In genomic region chr22:41576877-41577276, GRCh38 we compare ENCODE assay signal across 8 cellular contexts. TPM values are rescaled to one million over a fixed set of nuclear protein-coding genes. Genes with fewer than 3 reads are reported as not detected.
DNase-seq lines count a peak whose midpoint lies in the region; ATAC-seq and TF ChIP-seq lines count a peak whose summit lies in the region.

No MANE protein-coding gene starts in this region.

- H3K27me3 ChIP-seq in colonic mucosa: no peaks in the 10 kb centered on the region
- H3K27me3 ChIP-seq in mesenchymal stem cell (ENCODE audit: control insufficient read depth in 1 of 2, insufficient read depth in 1 of 2, low read length in 2 of 2): no peaks in the 10 kb centered on the region

- no peak overlapping the region for H2BK120ac ChIP-seq in mesenchymal stem cell (ENCODE audit: low read depth, low read length)

- ATAC-seq in SK-N-SH treated with all-trans-retinoic acid at 6 μM for 48 hours (peak; percentile 76), HG03097 (IDR thresholded peaks at IDR 0.05; ENCODE audit: low FRiP score, unreplicated experiment) (no peak), HG02852 (IDR thresholded peaks at IDR 0.05; ENCODE audit: unreplicated experiment) (no peak)

- H3K4me2 ChIP-seq in mesenchymal stem cell (ENCODE audit: low read length, poor library complexity, severe bottlenecking): no peak overlapping the region

- H3K4ac ChIP-seq in mesenchymal stem cell (ENCODE audit: low read depth in 1 of 2, low read length in 2 of 2): no peak overlapping the region

- no peak overlapping the region for H2BK12ac ChIP-seq in mesenchymal stem cell (ENCODE audit: low read length in 2 of 2)

- H3K9me3 ChIP-seq in colonic mucosa (no peaks in the 10 kb centered on the region), mesenchymal stem cell (ENCODE audit: control insufficient read depth, low read length) (no peaks in the 10 kb centered on the region)

- H3K14ac ChIP-seq in mesenchymal stem cell (ENCODE audit: low read length in 2 of 2): no peak overlapping the region

- H3K9ac ChIP-seq in colonic mucosa (ENCODE audit: low read depth in 2 of 2, low read length in 2 of 2) (no peak overlapping the region), mesenchymal stem cell (ENCODE audit: low read length) (no peak overlapping the region)

- H3K36me3 ChIP-seq in colonic mucosa: no peaks in the 10 kb centered on the region
- peaks cover 49 to 75% of the 10 kb centered on the region in 2 experiments for H3K36me3 ChIP-seq in mesenchymal stem cell (ENCODE audit: control insufficient read depth in 1 of 2, insufficient read depth in 2 of 2, low read depth in 1 of 2, low read length in 2 of 2)

- POLR2A ChIA-PET in HEK293T (lab: Yijun Ruan, JAX): interaction anchor here (1.6 to 2.2 kb wide), 3 partner anchors 13 to 45 kb away, joined by 4 to 14 read pairs (median 5); partner anchors contain the start of genes CSDC2, PMM1 and XRCC6

- H2AK5ac ChIP-seq in mesenchymal stem cell (ENCODE audit: low read length, severe bottlenecking): no peak overlapping the region

- CTCF ChIA-PET in HEK293T (lab: Yijun Ruan, JAX): interaction anchor here (0.7 to 1.8 kb wide), 5 partner anchors 11 to 23 kb away, joined by 3 to 12 read pairs (median 8); partner anchors contain the start of gene PMM1

- no peak overlapping the region for H3K18ac ChIP-seq in mesenchymal stem cell (ENCODE audit: low read depth in 1 of 2, low read length in 2 of 2)

- no peak overlapping the region for H4K91ac ChIP-seq in mesenchymal stem cell (ENCODE audit: low read length)

- in situ Hi-C loops in Caki2 (cut with HindIII; ENCODE audit: low pct_unique_long_range_greater_than_20kb, low sequenced_read_pairs): no loop called here

- no peak overlapping the region for H3K27ac ChIP-seq in colonic mucosa
- H3K27ac ChIP-seq in mesenchymal stem cell (ENCODE audit: low read length, poor library complexity, severe bottlenecking): no peak overlapping the region

- intact Hi-C loops in colonic mucosa (cut with DNase I): no loop called here

- H2BK5ac ChIP-seq in mesenchymal stem cell (ENCODE audit: low read depth, low read length, poor library complexity, severe bottlenecking): no peak overlapping the region

- DNase-seq in Caki2 (ENCODE audit: low read depth) (peak; percentile 60), HEK293T (ENCODE audit: extremely low spot score) (peak; percentile 78), colonic mucosa (peak; percentile 40), mesenchymal stem cell (peak; percentile 67), cerebellar nuclear complex (lab: John Stamatoyannopoulos, UW) (no peak)

- H3K4me1 ChIP-seq in colonic mucosa (no peaks in the 10 kb centered on the region), mesenchymal stem cell (ENCODE audit: control insufficient read depth, insufficient read depth, low read depth, low read length) (peaks cover 17% of the 10 kb centered on the region)

- H2AFZ ChIP-seq in mesenchymal stem cell (ENCODE audit: low read depth, low read length): no peak overlapping the region

- WGBS in mesenchymal stem cell: 57% methylated on average over 9 of the region's 9 CpGs

- H4K8ac ChIP-seq in mesenchymal stem cell (ENCODE audit: low read length): peak overlapping the region; percentile 9

- no peak overlapping the region for H2BK15ac ChIP-seq in mesenchymal stem cell (ENCODE audit: low read depth, poor library complexity, severe bottlenecking)

- H3K4me3 ChIP-seq in colonic mucosa (no peak overlapping the region), mesenchymal stem cell (ENCODE audit: insufficient read depth in 1 of 2, low read depth in 1 of 2, low read length in 2 of 2) (no peak overlapping the region)

- H3K79me1 ChIP-seq in mesenchymal stem cell (replicated peaks; ENCODE audit: low read length, poor library complexity, severe bottlenecking): no peaks in the 10 kb centered on the region

- no peak overlapping the region for H3K23ac ChIP-seq in mesenchymal stem cell (ENCODE audit: low read length in 2 of 2)

- peak; percentile 28 for TF ChIP-seq CTCF in colonic mucosa (IDR thresholded peaks at IDR 0.05)

TF ChIP-seq in HEK293T, 16 proteins besides CTCF, POLR2A, EP300 and RAD21:
- no peak for TF ChIP-seq BHLHE40 (IDR thresholded peaks at IDR 0.05; ENCODE audit: borderline replicate concordance)
- TF ChIP-seq NFRKB (IDR thresholded peaks at IDR 0.05): no peak
- no peak for TF ChIP-seq ELF4 (IDR thresholded peaks at IDR 0.05)
- no peak for TF ChIP-seq ARNT (IDR thresholded peaks at IDR 0.05)
- no peak for TF ChIP-seq HDGF (IDR thresholded peaks at IDR 0.05; ENCODE audit: borderline replicate concordance)
- TF ChIP-seq CTBP1 (IDR thresholded peaks at IDR 0.05; ENCODE audit: borderline replicate concordance): no peak
- no peak for TF ChIP-seq ZNF384 (IDR thresholded peaks at IDR 0.05)
- no peak for TF ChIP-seq SUZ12 (IDR thresholded peaks at IDR 0.05)
- no peak for TF ChIP-seq TARDBP (IDR thresholded peaks at IDR 0.05)
- no peak for TF ChIP-seq FOXM1 (IDR thresholded peaks at IDR 0.05; ENCODE audit: borderline replicate concordance)
- TF ChIP-seq PKNOX1 (IDR thresholded peaks at IDR 0.05): no peak
- no peak for TF ChIP-seq L3MBTL2 (conservative IDR thresholded peaks at IDR 0.05)
- no peak for TF ChIP-seq LEF1 (IDR thresholded peaks at IDR 0.05; ENCODE audit: borderline replicate concordance)
- TF ChIP-seq SP1 (IDR thresholded peaks at IDR 0.05): no peak
TF ChIP-seq in HEK293T: peak in this region for 0.

TF ChIP-seq in SK-N-SH treated with all-trans-retinoic acid at 6 μM for 48 hours, 23 proteins besides CTCF, POLR2A, EP300 and RAD21 (continues in another document):
- TF ChIP-seq, protein P1, sequence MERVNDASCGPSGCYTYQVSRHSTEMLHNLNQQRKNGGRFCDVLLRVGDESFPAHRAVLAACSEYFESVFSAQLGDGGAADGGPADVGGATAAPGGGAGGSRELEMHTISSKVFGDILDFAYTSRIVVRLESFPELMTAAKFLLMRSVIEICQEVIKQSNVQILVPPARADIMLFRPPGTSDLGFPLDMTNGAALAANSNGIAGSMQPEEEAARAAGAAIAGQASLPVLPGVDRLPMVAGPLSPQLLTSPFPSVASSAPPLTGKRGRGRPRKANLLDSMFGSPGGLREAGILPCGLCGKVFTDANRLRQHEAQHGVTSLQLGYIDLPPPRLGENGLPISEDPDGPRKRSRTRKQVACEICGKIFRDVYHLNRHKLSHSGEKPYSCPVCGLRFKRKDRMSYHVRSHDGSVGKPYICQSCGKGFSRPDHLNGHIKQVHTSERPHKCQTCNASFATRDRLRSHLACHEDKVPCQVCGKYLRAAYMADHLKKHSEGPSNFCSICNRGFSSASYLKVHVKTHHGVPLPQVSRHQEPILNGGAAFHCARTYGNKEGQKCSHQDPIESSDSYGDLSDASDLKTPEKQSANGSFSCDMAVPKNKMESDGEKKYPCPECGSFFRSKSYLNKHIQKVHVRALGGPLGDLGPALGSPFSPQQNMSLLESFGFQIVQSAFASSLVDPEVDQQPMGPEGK (CRISPR knock-in tag; IDR thresholded peaks at IDR 0.05; ENCODE audit: borderline replicate concordance): no peak
- TF ChIP-seq BACH2 (CRISPR knock-in tag; IDR thresholded peaks at IDR 0.05; ENCODE audit: borderline replicate concordance): no peak
- no peak for TF ChIP-seq RARB (CRISPR knock-in tag; IDR thresholded peaks at IDR 0.05)
- TF ChIP-seq ZFP3 (CRISPR knock-in tag; IDR thresholded peaks at IDR 0.05): no peak
- no peak for TF ChIP-seq CREB5 (CRISPR knock-in tag; IDR thresholded peaks at IDR 0.05; ENCODE audit: low read depth)
- no peak for TF ChIP-seq ESRRG (CRISPR knock-in tag; IDR thresholded peaks at IDR 0.05)
- no peak for TF ChIP-seq ZNF565 (CRISPR knock-in tag; conservative IDR thresholded peaks at IDR 0.05; ENCODE audit: low read depth)
- TF ChIP-seq GLIS3 (CRISPR knock-in tag; IDR thresholded peaks at IDR 0.05): no peak
- TF ChIP-seq PPARA (CRISPR knock-in tag; IDR thresholded peaks at IDR 0.05; ENCODE audit: borderline replicate concordance): no peak

RNA-seq across cellular contexts. Expression of gene PMM1, which starts 12.8 kb away (rescaled TPM):
- 144 and 154 TPM in 2 replicates for total RNA-seq in Caki2 (2014; rRNA removed; shearing (Covaris generic); ENCODE audit: low replicate concordance)
- total RNA-seq in colonic mucosa: 10 to 100 TPM; 49.3 to 53.2 TPM
- 40.9 TPM for polyA plus RNA-seq in mesenchymal stem cell (2013, experiment 1 of 2)
- 41.2 TPM for polyA plus RNA-seq in mesenchymal stem cell (2013, experiment 2 of 2)

RNA-seq across cellular contexts. Expression of gene CSDC2, which starts 16.1 kb away (rescaled TPM):
- not detected in 2 replicates for total RNA-seq in Caki2 (2014; rRNA removed; shearing (Covaris generic); ENCODE audit: low replicate concordance)
- total RNA-seq in colonic mucosa: 1 to 10 TPM in 1 of 2 donors, under 1 TPM in 1; 0.44 to 1.4 TPM
- polyA plus RNA-seq in mesenchymal stem cell (2013, experiment 1 of 2): 2.4 TPM
- polyA plus RNA-seq in mesenchymal stem cell (2013, experiment 2 of 2): 2.5 TPM

RNA-seq across cellular contexts. Expression of gene POLR3H, which starts 32.6 kb away (rescaled TPM):
- total RNA-seq in Caki2 (2014; rRNA removed; shearing (Covaris generic); ENCODE audit: low replicate concordance): 26.0 and 33.1 TPM in 2 replicates
- total RNA-seq in colonic mucosa: 10 to 100 TPM in 1 of 2 donors, 1 to 10 TPM in 1; 9.2 to 20.0 TPM
- polyA plus RNA-seq in mesenchymal stem cell (2013, experiment 1 of 2): 26.7 TPM
- 27.9 TPM for polyA plus RNA-seq in mesenchymal stem cell (2013, experiment 2 of 2)

RNA-seq across cellular contexts. Expression of gene DESI1, which starts 44.0 kb away (rescaled TPM):
- total RNA-seq in Caki2 (2014; rRNA removed; shearing (Covaris generic); ENCODE audit: low replicate concordance): 40.2 and 58.5 TPM in 2 replicates
- 10 to 100 TPM; 19.2 to 32.1 TPM for total RNA-seq in colonic mucosa
- polyA plus RNA-seq in mesenchymal stem cell (2013, experiment 1 of 2): 26.3 TPM
- polyA plus RNA-seq in mesenchymal stem cell (2013, experiment 2 of 2): 26.7 TPM

RNA-seq across cellular contexts. Expression of gene XRCC6, which starts 44.2 kb away (rescaled TPM):
- 681 and 856 TPM in 2 replicates for total RNA-seq in Caki2 (2014; rRNA removed; shearing (Covaris generic); ENCODE audit: low replicate concordance)
- 100 to 1,000 TPM; 203 to 312 TPM for total RNA-seq in colonic mucosa
- 156 TPM for polyA plus RNA-seq in mesenchymal stem cell (2013, experiment 1 of 2)
- polyA plus RNA-seq in mesenchymal stem cell (2013, experiment 2 of 2): 159 TPM

Comparison
In these comparisons a context has a peak if more than half of its experiments do, and no peak if none do; other contexts are left out.
1. DNase-seq: peak in Caki2 (single experiment), HEK293T (single experiment), colonic mucosa (single experiment) and mesenchymal stem cell (single experiment); none in cerebellar nuclear complex (0 of 2).